ENCODE assay signal across 17 cellular contexts in the genomic region with DNA sequence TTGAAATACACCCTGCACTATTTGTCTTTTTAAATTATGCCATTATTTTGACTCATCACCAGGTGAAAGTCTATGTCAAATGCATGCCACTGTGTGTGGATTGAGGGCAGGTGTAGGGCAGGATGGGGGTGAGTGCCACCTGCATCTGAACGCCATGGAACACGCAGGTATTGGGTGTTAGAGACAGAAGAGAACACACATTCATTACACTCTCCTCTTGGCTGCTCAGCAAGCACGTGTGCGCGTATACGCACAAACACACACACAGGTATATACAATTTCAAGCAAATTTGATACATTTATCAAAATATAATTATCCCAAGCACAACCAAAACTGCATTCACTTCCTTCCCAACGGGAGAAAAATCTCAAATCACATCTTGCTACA.
DNase-seq lines count a peak whose midpoint lies in the region; ATAC-seq lines count a peak whose summit lies in the region.
"Had no signal": no experiment of that assay in that cellular context is flagged by ENCODE, and none has a peak within 500 bp of the region (broad histone marks: within the 10 kb centered on the region; RNA-seq: fewer than 3 reads in every experiment).

No MANE protein-coding gene starts in this region.

- CTCF ChIA-PET in CD8-positive, alpha-beta memory T cell (lab: Charles Lee), result no interaction called here

- no peaks in the 10 kb centered on the region for H3K9me3 Mint-ChIP-seq in T-helper 1 cell treated with Interleukin-12 subunit alpha and Interleukin-12 subunit beta and Interleukin-4 antibody, amounts not matched to agents 30 μg/mL and 1 μg/mL, for 36 hours
- H3K9me3 Mint-ChIP-seq in CD8-positive, alpha-beta memory T cell, result no peaks in the 10 kb centered on the region
- H3K9me3 Mint-ChIP-seq in activated T-helper 17 cell treated with anti-CD3 and anti-CD28 coated beads, Interleukin-2, amount 50 U/mL, for 72 hours, result no peaks in the 10 kb centered on the region
- H3K9me3 Mint-ChIP-seq in memory B cell, result no peaks in the 10 kb centered on the region
- H3K9me3 Mint-ChIP-seq: GM23338, neural crest cell had no signal

- no peak overlapping the region for H3K27ac ChIP-seq in CD8-positive, alpha-beta memory T cell (ENCODE audit: low read depth, low read length)
- H3K27ac ChIP-seq: A549, left ventricle myocardium inferior had no signal

- H3K27me3 ChIP-seq in CD8-positive, alpha-beta memory T cell (ENCODE audit: insufficient read depth, low read length, poor library complexity, severe bottlenecking), result no peaks in the 10 kb centered on the region

- peaks cover 16% of the 10 kb centered on the region for H3K4me1 Mint-ChIP-seq in T-helper 1 cell treated with Interleukin-12 subunit alpha and Interleukin-12 subunit beta and Interleukin-4 antibody, amounts not matched to agents 30 μg/mL and 1 μg/mL, for 36 hours (ENCODE audit: low read depth)
- H3K4me1 Mint-ChIP-seq in CD8-positive, alpha-beta memory T cell, result peaks cover 20 to 29% (median 28%) of the 10 kb centered on the region in 3 donors
- peaks cover 21% of the 10 kb centered on the region for H3K4me1 Mint-ChIP-seq in activated T-helper 17 cell treated with anti-CD3 and anti-CD28 coated beads, Interleukin-2, amount 50 U/mL, for 72 hours
- H3K4me1 Mint-ChIP-seq in memory B cell, result peaks cover 24% of the 10 kb centered on the region

- DNase-seq in T-helper 1 cell (no peak), memory B cell (ENCODE audit: low spot score in 2 of 2) (no peak), MV-4-11 (lab: John Stamatoyannopoulos, UW) (no peak), cerebellar cortex (ENCODE audit: low spot score) (no peak)
- DNase-seq in CD8-positive, alpha-beta memory T cell, result no peak
- DNase-seq: anterior cingulate cortex, Caco-2, GDM1, left ventricle myocardium inferior, NCI-H774, right cardiac atrium had no signal

- H3K4me1 ChIP-seq in CD8-positive, alpha-beta memory T cell (ENCODE audit: insufficient read depth, low read length), result peaks cover 8% of the 10 kb centered on the region
- H3K4me1 ChIP-seq: A549, Caco-2 had no signal

- no peak overlapping the region for H3K4me3 ChIP-seq in CD8-positive, alpha-beta memory T cell (ENCODE audit: low read length)
- H3K4me3 ChIP-seq: A549, GM23338, left ventricle myocardium inferior had no signal

- peak overlapping the region; percentile 16 for H3K4me3 Mint-ChIP-seq in T-helper 1 cell treated with Interleukin-12 subunit alpha and Interleukin-12 subunit beta and Interleukin-4 antibody, amounts not matched to agents 30 μg/mL and 1 μg/mL, for 36 hours
- H3K4me3 Mint-ChIP-seq in CD8-positive, alpha-beta memory T cell, result peak overlapping the region in 3 of 7 donors; percentile 5 to 33 (median 21)
- H3K4me3 Mint-ChIP-seq in activated T-helper 17 cell treated with anti-CD3 and anti-CD28 coated beads, Interleukin-2, amount 50 U/mL, for 72 hours, result peak overlapping the region; percentile 41
- H3K4me3 Mint-ChIP-seq in memory B cell, result no peak overlapping the region
- H3K4me3 Mint-ChIP-seq: GM23338, neural crest cell had no signal

- H3K36me3 Mint-ChIP-seq in T-helper 1 cell treated with Interleukin-12 subunit alpha and Interleukin-12 subunit beta and Interleukin-4 antibody, amounts not matched to agents 30 μg/mL and 1 μg/mL, for 36 hours (ENCODE audit: low read depth), result no peaks in the 10 kb centered on the region
- peaks cover 0 to 2% (median 0%) of the 10 kb centered on the region in 3 donors for H3K36me3 Mint-ChIP-seq in CD8-positive, alpha-beta memory T cell
- no peaks in the 10 kb centered on the region for H3K36me3 Mint-ChIP-seq in activated T-helper 17 cell treated with anti-CD3 and anti-CD28 coated beads, Interleukin-2, amount 50 U/mL, for 72 hours (ENCODE audit: low read depth)
- H3K36me3 Mint-ChIP-seq in memory B cell, result no peaks in the 10 kb centered on the region

- no peaks in the 10 kb centered on the region for H3K36me3 ChIP-seq in CD8-positive, alpha-beta memory T cell (ENCODE audit: insufficient read depth, low read length)
- H3K36me3 ChIP-seq: left ventricle myocardium inferior had no signal

- POLR2A ChIA-PET in CD8-positive, alpha-beta memory T cell (lab: Charles Lee), result no interaction called here

- no peaks in the 10 kb centered on the region for H3K27me3 Mint-ChIP-seq in T-helper 1 cell treated with Interleukin-12 subunit alpha and Interleukin-12 subunit beta and Interleukin-4 antibody, amounts not matched to agents 30 μg/mL and 1 μg/mL, for 36 hours (ENCODE audit: low read depth)
- no peaks in the 10 kb centered on the region for H3K27me3 Mint-ChIP-seq in CD8-positive, alpha-beta memory T cell
- H3K27me3 Mint-ChIP-seq in activated T-helper 17 cell treated with anti-CD3 and anti-CD28 coated beads, Interleukin-2, amount 50 U/mL, for 72 hours, result no peaks in the 10 kb centered on the region
- H3K27me3 Mint-ChIP-seq in memory B cell, result no peaks in the 10 kb centered on the region

- H3K9me3 ChIP-seq in CD8-positive, alpha-beta memory T cell (ENCODE audit: low read length), result no peaks in the 10 kb centered on the region
- H3K9me3 ChIP-seq: A549, Caco-2, left ventricle myocardium inferior had no signal

- no peak overlapping the region for H3K27ac Mint-ChIP-seq in T-helper 1 cell treated with Interleukin-12 subunit alpha and Interleukin-12 subunit beta and Interleukin-4 antibody, amounts not matched to agents 30 μg/mL and 1 μg/mL, for 36 hours
- peak overlapping the region in 5 of 8 donors; percentile 3 to 89 (median 30) for H3K27ac Mint-ChIP-seq in CD8-positive, alpha-beta memory T cell
- peak overlapping the region; percentile 45 for H3K27ac Mint-ChIP-seq in activated T-helper 17 cell treated with anti-CD3 and anti-CD28 coated beads, Interleukin-2, amount 50 U/mL, for 72 hours
- peak overlapping the region; percentile 42 for H3K27ac Mint-ChIP-seq in memory B cell
- H3K27ac Mint-ChIP-seq: GM23338 had no signal

- no peak for ATAC-seq in activated T-helper 17 cell treated with anti-CD3 and anti-CD28 coated beads, Interleukin-2, amount 50 U/mL, for 72 hours (replicated peaks)
- ATAC-seq in memory B cell (ENCODE audit: low read depth) (no peak), HG02588 (IDR thresholded peaks at IDR 0.05; ENCODE audit: unreplicated experiment) (no peak)
- ATAC-seq: A549, GM23338, right cardiac atrium had no signal
